8 cellular contexts compared by ENCODE assay signal in the genomic region with DNA sequence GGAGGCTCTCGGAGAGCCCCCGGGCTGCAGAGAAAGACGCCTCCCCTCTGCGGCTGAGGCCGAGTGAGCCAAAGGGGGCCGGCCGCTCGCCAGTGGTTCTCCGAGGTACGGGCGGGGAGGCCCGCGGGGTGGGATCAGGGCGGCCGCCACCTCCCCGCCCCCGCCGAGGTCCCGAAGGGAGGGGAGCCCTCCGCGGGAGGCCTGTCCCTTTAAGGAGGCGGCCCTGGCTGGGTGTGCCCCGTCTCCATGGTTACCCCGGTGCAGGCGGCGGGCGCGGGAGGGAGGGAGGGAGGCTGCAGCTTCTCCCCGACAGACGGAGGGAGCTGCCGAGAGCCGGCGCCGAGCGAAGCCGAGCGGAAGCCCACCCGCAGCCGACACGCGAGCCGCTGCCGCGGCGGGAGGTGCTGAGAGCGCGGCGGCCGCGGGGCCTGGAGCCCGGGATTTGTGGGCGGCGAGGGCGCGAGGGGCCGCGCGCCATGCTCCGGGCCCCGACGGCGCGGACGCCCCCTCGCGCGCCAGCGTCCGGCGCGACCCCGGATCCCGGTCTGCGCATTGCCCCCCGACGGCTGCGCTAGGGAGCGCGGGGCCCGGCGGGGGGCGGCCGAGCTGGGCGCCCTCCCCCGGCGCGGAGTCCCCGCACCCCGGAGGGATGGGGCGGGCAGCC. TPM values are rescaled to one million over a fixed set of nuclear protein-coding genes. Genes with fewer than 3 reads are reported as not detected.
DNase-seq lines count a peak whose midpoint lies in the region; ATAC-seq and TF ChIP-seq lines count a peak whose summit lies in the region.

A gene with protein sequence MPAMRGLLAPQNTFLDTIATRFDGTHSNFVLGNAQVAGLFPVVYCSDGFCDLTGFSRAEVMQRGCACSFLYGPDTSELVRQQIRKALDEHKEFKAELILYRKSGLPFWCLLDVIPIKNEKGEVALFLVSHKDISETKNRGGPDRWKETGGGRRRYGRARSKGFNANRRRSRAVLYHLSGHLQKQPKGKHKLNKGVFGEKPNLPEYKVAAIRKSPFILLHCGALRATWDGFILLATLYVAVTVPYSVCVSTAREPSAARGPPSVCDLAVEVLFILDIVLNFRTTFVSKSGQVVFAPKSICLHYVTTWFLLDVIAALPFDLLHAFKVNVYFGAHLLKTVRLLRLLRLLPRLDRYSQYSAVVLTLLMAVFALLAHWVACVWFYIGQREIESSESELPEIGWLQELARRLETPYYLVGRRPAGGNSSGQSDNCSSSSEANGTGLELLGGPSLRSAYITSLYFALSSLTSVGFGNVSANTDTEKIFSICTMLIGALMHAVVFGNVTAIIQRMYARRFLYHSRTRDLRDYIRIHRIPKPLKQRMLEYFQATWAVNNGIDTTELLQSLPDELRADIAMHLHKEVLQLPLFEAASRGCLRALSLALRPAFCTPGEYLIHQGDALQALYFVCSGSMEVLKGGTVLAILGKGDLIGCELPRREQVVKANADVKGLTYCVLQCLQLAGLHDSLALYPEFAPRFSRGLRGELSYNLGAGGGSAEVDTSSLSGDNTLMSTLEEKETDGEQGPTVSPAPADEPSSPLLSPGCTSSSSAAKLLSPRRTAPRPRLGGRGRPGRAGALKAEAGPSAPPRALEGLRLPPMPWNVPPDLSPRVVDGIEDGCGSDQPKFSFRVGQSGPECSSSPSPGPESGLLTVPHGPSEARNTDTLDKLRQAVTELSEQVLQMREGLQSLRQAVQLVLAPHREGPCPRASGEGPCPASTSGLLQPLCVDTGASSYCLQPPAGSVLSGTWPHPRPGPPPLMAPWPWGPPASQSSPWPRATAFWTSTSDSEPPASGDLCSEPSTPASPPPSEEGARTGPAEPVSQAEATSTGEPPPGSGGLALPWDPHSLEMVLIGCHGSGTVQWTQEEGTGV (plus strand): TSS at position 291 of the 664 bp plus-strand sequence. CDS start 387 bp downstream, outside the sequence.

- peaks cover 13% of the 10 kb centered on the region for H3K4me1 Mint-ChIP-seq in activated naive CD4-positive, alpha-beta T cell treated with anti-CD3 and anti-CD28 coated beads for 36 hours (ENCODE audit: low read depth)

- H4K20me1 ChIP-seq in Loucy (ENCODE audit: insufficient read depth, low read length, poor library complexity, severe bottlenecking) = no peaks in the 10 kb centered on the region
- peaks cover 3% of the 10 kb centered on the region for H4K20me1 ChIP-seq in osteoblast (ENCODE audit: insufficient read depth, low read length)

- no peaks in the 10 kb centered on the region for H3K9me3 Mint-ChIP-seq in activated naive CD4-positive, alpha-beta T cell treated with anti-CD3 and anti-CD28 coated beads for 36 hours

- no peaks in the 10 kb centered on the region for H3K36me3 ChIP-seq in Loucy (ENCODE audit: insufficient read depth, low read length)
- H3K36me3 ChIP-seq in osteoblast (ENCODE audit: insufficient read depth, low read length) = no peaks in the 10 kb centered on the region
- H3K36me3 ChIP-seq in suprapubic skin = no peaks in the 10 kb centered on the region

- TF ChIP-seq POLR2A in suprapubic skin (IDR thresholded peaks at IDR 0.05) = no peak

- H2AFZ ChIP-seq in Loucy (ENCODE audit: low read length) (peak within 1 kb of the TSS; percentile 61), osteoblast (ENCODE audit: low read length) (no peak within 1 kb of the TSS)

- peak within 1 kb of the TSS; percentile 26 for H3K9ac ChIP-seq in Loucy (ENCODE audit: low read depth, low read length, poor library complexity, severe bottlenecking)

- H3K27me3 ChIP-seq in Loucy (ENCODE audit: insufficient read depth, low read length, poor library complexity, severe bottlenecking) (peaks cover 9% of the 10 kb centered on the region), osteoblast (ENCODE audit: insufficient read depth, low read length) (peaks cover 54% of the 10 kb centered on the region), suprapubic skin (peaks cover 31% of the 10 kb centered on the region)

- H3K27ac Mint-ChIP-seq in activated naive CD4-positive, alpha-beta T cell treated with anti-CD3 and anti-CD28 coated beads for 36 hours = no peak within 1 kb of the TSS

- peak; percentile 80 for ATAC-seq in GM19463 (IDR thresholded peaks at IDR 0.05; ENCODE audit: unreplicated experiment)

- TF ChIP-seq CTCF in AG10803 (conservative IDR thresholded peaks at IDR 0.05; ENCODE audit: low read length) (no peak), Loucy (conservative IDR thresholded peaks at IDR 0.05; ENCODE audit: low read length) (no peak), osteoblast (IDR thresholded peaks at IDR 0.05; ENCODE audit: extremely low read depth, low read depth, low read length) (no peak), suprapubic skin (IDR thresholded peaks at IDR 0.05) (no peak)

- TF ChIP-seq EP300 in suprapubic skin (IDR thresholded peaks at IDR 0.05) = no peak

- H3K4me3 ChIP-seq in AG10803 (ENCODE audit: low read length) (peak within 1 kb of the TSS; percentile 24), Loucy (ENCODE audit: low read length, poor library complexity, severe bottlenecking) (peak within 1 kb of the TSS; percentile 65), osteoblast (ENCODE audit: insufficient read depth, low read length) (peak within 1 kb of the TSS; percentile 45), suprapubic skin (peak within 1 kb of the TSS; percentile 60)

- H3F3A ChIP-seq in Loucy (ENCODE audit: low read depth) = no peaks in the 10 kb centered on the region

- H3K4me3 Mint-ChIP-seq in activated naive CD4-positive, alpha-beta T cell treated with anti-CD3 and anti-CD28 coated beads for 36 hours = peak within 1 kb of the TSS; percentile 63

- H3K9me3 ChIP-seq in Loucy (ENCODE audit: insufficient read depth, low read depth, low read length) = no peaks in the 10 kb centered on the region
- no peaks in the 10 kb centered on the region for H3K9me3 ChIP-seq in osteoblast (ENCODE audit: low read depth, low read length)
- H3K9me3 ChIP-seq in suprapubic skin = no peaks in the 10 kb centered on the region

- no peaks in the 10 kb centered on the region for H3K36me3 Mint-ChIP-seq in activated naive CD4-positive, alpha-beta T cell treated with anti-CD3 and anti-CD28 coated beads for 36 hours (ENCODE audit: low read depth)

- H3K4me1 ChIP-seq in Loucy (ENCODE audit: insufficient read depth, low read length, poor library complexity, severe bottlenecking) = peaks cover 5% of the 10 kb centered on the region
- H3K4me1 ChIP-seq in osteoblast (ENCODE audit: insufficient read depth, low read length) = peaks cover 12% of the 10 kb centered on the region
- peaks cover 34% of the 10 kb centered on the region for H3K4me1 ChIP-seq in suprapubic skin

- no peaks in the 10 kb centered on the region for H3K9me2 ChIP-seq in Loucy (replicated peaks; ENCODE audit: low read depth, low read length)

- peaks cover 26% of the 10 kb centered on the region for H3K27me3 Mint-ChIP-seq in activated naive CD4-positive, alpha-beta T cell treated with anti-CD3 and anti-CD28 coated beads for 36 hours (ENCODE audit: low read depth)

- H3K4me2 ChIP-seq in Loucy (ENCODE audit: low read depth, low read length, poor library complexity, severe bottlenecking) (peak within 1 kb of the TSS; percentile 76), osteoblast (ENCODE audit: insufficient read depth, low read length) (peak within 1 kb of the TSS; percentile 70)

- H3K79me2 ChIP-seq in Loucy (ENCODE audit: insufficient read depth, low read length) (no peaks in the 10 kb centered on the region), osteoblast (ENCODE audit: insufficient read depth, low read length) (no peaks in the 10 kb centered on the region)

- WGBS in suprapubic skin = no CpG with 5 or more reads among the region's 90 CpGs

- H3K27ac ChIP-seq in osteoblast (ENCODE audit: low read depth, low read length) (no peak within 1 kb of the TSS), suprapubic skin (no peak within 1 kb of the TSS)

- CTCF ChIA-PET in activated naive CD4-positive, alpha-beta T cell treated with anti-CD3 and anti-CD28 coated beads for 36 hours (lab: Charles Lee) = interaction anchor here (1.2 kb wide), 1 partner anchor 181 kb away, joined by 3 read pairs; no protein-coding TSS in a partner anchor

- intact Hi-C loops in activated naive CD4-positive, alpha-beta T cell treated with anti-CD3 and anti-CD28 coated beads for 36 hours (cut with micrococcal nuclease) = no loop called here

- DNase-seq in AG10803 (ENCODE audit: low read depth) (peak; percentile 49), SK-N-DZ (ENCODE audit: low spot score) (peak; percentile 89), globus pallidus (ENCODE audit: low spot score) (peak; percentile 37), osteoblast (ENCODE audit: insufficient read length, low spot score, missing footprints) (peak; percentile 98), suprapubic skin (ENCODE audit: low spot score in 2 of 2) (peak; percentile 89 to 93)
- DNase-seq in activated naive CD4-positive, alpha-beta T cell treated with anti-CD3 and anti-CD28 coated beads for 36 hours = peak; percentile 90

RNA-seq across cellular contexts. Expression of the gene that starts here (rescaled TPM):
- 7.2 and 8.5 TPM in 2 replicates for polyA plus RNA-seq in SK-N-DZ (2014; cell fraction: cytosol; rRNA removed)
- 15.3 and 21.5 TPM in 2 replicates for polyA plus RNA-seq in SK-N-DZ (2014; cell fraction: nucleus; rRNA removed)
- under 1 TPM; 0.57 to 0.91 TPM for total RNA-seq in activated naive CD4-positive, alpha-beta T cell treated with anti-CD3 and anti-CD28 coated beads for 36 hours
- not detected in 2 replicates for total RNA-seq in osteoblast
- 1 to 10 TPM in 1 of 4 donors, under 1 TPM in 3; 0.15 to 1.0 (median 0.43) TPM for total RNA-seq in suprapubic skin

Comparison
In these comparisons a context has a peak if more than half of its experiments do, and no peak if none do; other contexts are left out.
1. Peak in DNase-seq in activated naive CD4-positive, alpha-beta T cell treated with anti-CD3 and anti-CD28 coated beads for 36 hours; RNA of the gene not detected or under 1 TPM.
2. Peak in DNase-seq, H3K4me3 ChIP-seq and H3K4me2 ChIP-seq in osteoblast; RNA of the gene not detected or under 1 TPM.
3. DNase-seq: peak in every context shown above with its lines; median percentile 98 in osteoblast; 91 in suprapubic skin; 90 in activated naive CD4-positive, alpha-beta T cell treated with anti-CD3 and anti-CD28 coated beads for 36 hours; 89 in SK-N-DZ; 49 in AG10803; 37 in globus pallidus.